ENCODE assay signal across 24 cellular contexts in genomic region chr9:84435902-84436301, GRCh38.
A peak's percentile ranks its signal among the peaks of the same experiment; 100 is the strongest.
DNase-seq lines count a peak whose midpoint lies in the region; ATAC-seq, FAIRE-seq and TF ChIP-seq lines count a peak whose summit lies in the region.
"Had no signal": no experiment of that assay in that cellular context is flagged by ENCODE, and none has a peak within 500 bp of the region (broad histone marks: within the 10 kb centered on the region; RNA-seq: fewer than 3 reads in every experiment).

No MANE protein-coding gene starts in this region.

- intact Hi-C loops in breast epithelium (cut with DNase I; ENCODE audit: low total_unique reads), result no loop called here
- intact Hi-C loops in activated T-helper 2 cell treated with anti-CD3 and anti-CD28 coated beads, Interferon-gamma antibody, Interleukin-2, Interleukin-4, amounts not matched to agents 10 μg/mL and 5 μg/mL and 100 μg/mL, durations not matched to agents 14 hours and 24 hours and 36 hours (cut with micrococcal nuclease), result no loop called here

- TF ChIP-seq EP300 in A549 (IDR thresholded peaks at IDR 0.05), result no peak

- H3K36me3 Mint-ChIP-seq in activated T-helper 2 cell treated with anti-CD3 and anti-CD28 coated beads, Interferon-gamma antibody, Interleukin-2, Interleukin-4, amounts not matched to agents 10 μg/mL and 5 μg/mL and 100 μg/mL, durations not matched to agents 14 hours and 24 hours and 36 hours (ENCODE audit: low read depth), result no peaks in the 10 kb centered on the region
- H3K36me3 Mint-ChIP-seq: activated naive CD8-positive, alpha-beta T cell treated with anti-CD3 and anti-CD28 coated beads for 36 hours; natural killer cell treated with Interleukin-12 subunit alpha and Interleukin-12 subunit beta and Interleukin-15 and Interleukin-18, amount 100 ng/mL, for 72 hours; WTC11 had no signal

- H3K4me1 ChIP-seq in A549 (no peaks in the 10 kb centered on the region), GM23248 (ENCODE audit: insufficient read depth) (no peaks in the 10 kb centered on the region), small intestine (ENCODE audit: control insufficient read depth in 2 of 2, insufficient read depth in 1 of 2, low read depth in 1 of 2, low read length in 1 of 2) (no peaks in the 10 kb centered on the region), breast epithelium (no peaks in the 10 kb centered on the region)
- H3K4me1 ChIP-seq: ascending aorta, BLaER1, foreskin keratinocyte had no signal

- no peak overlapping the region for H3K9ac ChIP-seq in GM23248
- H3K9ac ChIP-seq: BLaER1, SK-N-SH had no signal

- FAIRE-seq in A549 (lab: Jason Lieb, UNC) (no peak), small intestine (lab: Jason Lieb, UNC) (no peak)
- FAIRE-seq: GM12891 had no signal

- no peaks in the 10 kb centered on the region for H3K27me3 Mint-ChIP-seq in activated T-helper 2 cell treated with anti-CD3 and anti-CD28 coated beads, Interferon-gamma antibody, Interleukin-2, Interleukin-4, amounts not matched to agents 10 μg/mL and 5 μg/mL and 100 μg/mL, durations not matched to agents 14 hours and 24 hours and 36 hours (ENCODE audit: low read depth)
- H3K27me3 Mint-ChIP-seq: activated CD4-positive, alpha-beta T cell treated with anti-CD3 and anti-CD28 coated beads, Interleukin-2, amount 10 ng/mL, durations not matched to agents 24 days and 14 days; activated naive CD8-positive, alpha-beta T cell treated with anti-CD3 and anti-CD28 coated beads for 36 hours had no signal

- WGBS in A549 (ENCODE audit: missing lambda C conversion rate), result 5% methylated on average over 6 of the region's 6 CpGs
- 9 to 12% methylated on average over 6 of the region's 6 CpGs for WGBS in GM23248 (ENCODE audit: low coverage in 1 of 2, low lambda C conversion rate in 2 of 2, missing lambda C conversion rate in 2 of 2), 2 experiments
- WGBS in small intestine, 3 donors, result 64 to 75% (median 69%) methylated on average over 6 of the region's 6 CpGs

- no peaks in the 10 kb centered on the region for H3K9me3 ChIP-seq in A549
- no peaks in the 10 kb centered on the region for H3K9me3 ChIP-seq in GM23248 (ENCODE audit: low read depth)
- H3K9me3 ChIP-seq in small intestine (ENCODE audit: control insufficient read depth, low read depth), result no peaks in the 10 kb centered on the region
- no peaks in the 10 kb centered on the region for H3K9me3 ChIP-seq in breast epithelium
- H3K9me3 ChIP-seq: ascending aorta, BLaER1, SK-N-SH had no signal

- no peaks in the 10 kb centered on the region for H3K4me1 Mint-ChIP-seq in activated T-helper 2 cell treated with anti-CD3 and anti-CD28 coated beads, Interferon-gamma antibody, Interleukin-2, Interleukin-4, amounts not matched to agents 10 μg/mL and 5 μg/mL and 100 μg/mL, durations not matched to agents 14 hours and 24 hours and 36 hours (ENCODE audit: low read depth)
- H3K4me1 Mint-ChIP-seq: activated CD4-positive, alpha-beta T cell treated with anti-CD3 and anti-CD28 coated beads, Interleukin-2, amount 10 ng/mL, durations not matched to agents 24 days and 14 days; activated naive CD8-positive, alpha-beta T cell treated with anti-CD3 and anti-CD28 coated beads for 36 hours; central memory CD8-positive, alpha-beta T cell; WTC11 had no signal

- TF ChIP-seq CTCF in A549 (IDR thresholded peaks at IDR 0.05) (no peak), fibroblast of the aortic adventitia (IDR thresholded peaks at IDR 0.05; ENCODE audit: insufficient read depth, low read length) (no peak), breast epithelium (IDR thresholded peaks at IDR 0.05) (no peak)

- no peak for TF ChIP-seq RAD21 in A549 (conservative IDR thresholded peaks at IDR 0.05 in 1 of 2, IDR thresholded peaks at IDR 0.05 in 1 of 2)

- H3K27ac Mint-ChIP-seq in activated T-helper 2 cell treated with anti-CD3 and anti-CD28 coated beads, Interferon-gamma antibody, Interleukin-2, Interleukin-4, amounts not matched to agents 10 μg/mL and 5 μg/mL and 100 μg/mL, durations not matched to agents 14 hours and 24 hours and 36 hours, result no peak overlapping the region
- H3K27ac Mint-ChIP-seq: activated CD4-positive, alpha-beta T cell treated with anti-CD3 and anti-CD28 coated beads, Interleukin-2, amount 10 ng/mL, durations not matched to agents 24 days and 14 days; activated naive CD8-positive, alpha-beta T cell treated with anti-CD3 and anti-CD28 coated beads for 36 hours; natural killer cell treated with Interleukin-12 subunit alpha and Interleukin-12 subunit beta and Interleukin-15 and Interleukin-18, amount 100 ng/mL, for 72 hours; WTC11 had no signal

- H3K9me2 ChIP-seq in GM23248 (ENCODE audit: insufficient read depth), result no peaks in the 10 kb centered on the region
- H3K9me2 ChIP-seq: SK-N-SH had no signal

- H4K20me1 ChIP-seq in GM23248 (ENCODE audit: insufficient read depth), result no peaks in the 10 kb centered on the region
- H4K20me1 ChIP-seq: BLaER1 had no signal

- H2AFZ ChIP-seq in GM23248, result 0 out of 2 replicates have a peak overlapping the region, but pooled peaks have one; percentile 20

- H3K27ac ChIP-seq in A549, result no peak overlapping the region
- H3K27ac ChIP-seq in GM23248, result no peak overlapping the region
- no peak overlapping the region for H3K27ac ChIP-seq in small intestine (ENCODE audit: low read depth in 1 of 2, low read length in 1 of 2)
- H3K27ac ChIP-seq in breast epithelium, result no peak overlapping the region
- H3K27ac ChIP-seq: ascending aorta, BLaER1, foreskin keratinocyte had no signal

- CTCF ChIA-PET in A549 (lab: Yijun Ruan, JAX), result no interaction called here

- H3K4me3 Mint-ChIP-seq in activated T-helper 2 cell treated with anti-CD3 and anti-CD28 coated beads, Interferon-gamma antibody, Interleukin-2, Interleukin-4, amounts not matched to agents 10 μg/mL and 5 μg/mL and 100 μg/mL, durations not matched to agents 14 hours and 24 hours and 36 hours (ENCODE audit: low read depth), result no peak overlapping the region
- H3K4me3 Mint-ChIP-seq: activated CD4-positive, alpha-beta T cell treated with anti-CD3 and anti-CD28 coated beads, Interleukin-2, amount 10 ng/mL, durations not matched to agents 24 days and 14 days; activated naive CD8-positive, alpha-beta T cell treated with anti-CD3 and anti-CD28 coated beads for 36 hours; central memory CD8-positive, alpha-beta T cell; natural killer cell treated with Interleukin-12 subunit alpha and Interleukin-12 subunit beta and Interleukin-15 and Interleukin-18, amount 100 ng/mL, for 72 hours; WTC11 had no signal

- no peaks in the 10 kb centered on the region for H3K9me3 Mint-ChIP-seq in activated T-helper 2 cell treated with anti-CD3 and anti-CD28 coated beads, Interferon-gamma antibody, Interleukin-2, Interleukin-4, amounts not matched to agents 10 μg/mL and 5 μg/mL and 100 μg/mL, durations not matched to agents 14 hours and 24 hours and 36 hours
- H3K9me3 Mint-ChIP-seq: activated CD4-positive, alpha-beta T cell treated with anti-CD3 and anti-CD28 coated beads, Interleukin-2, amount 10 ng/mL, durations not matched to agents 24 days and 14 days; activated naive CD8-positive, alpha-beta T cell treated with anti-CD3 and anti-CD28 coated beads for 36 hours; natural killer cell treated with Interleukin-12 subunit alpha and Interleukin-12 subunit beta and Interleukin-15 and Interleukin-18, amount 100 ng/mL, for 72 hours had no signal

- POLR2A ChIA-PET in A549 (lab: Yijun Ruan, JAX), result no interaction called here

- in situ Hi-C loops in GM23248 (cut with MboI), result no loop called here

- H3K27me3 ChIP-seq in GM23248 (replicated peaks; ENCODE audit: insufficient read depth), result 0 out of 2 replicates have a peak, but pooled peaks cover 2% of the 10 kb centered on the region
- H3K27me3 ChIP-seq in small intestine (ENCODE audit: control insufficient read depth in 2 of 2, insufficient read depth in 2 of 2, low read length in 2 of 2), result no peaks in the 10 kb centered on the region
- H3K27me3 ChIP-seq in breast epithelium, result no peaks in the 10 kb centered on the region
- H3K27me3 ChIP-seq: ascending aorta, BLaER1, foreskin keratinocyte had no signal

- no peak overlapping the region for H3K4me3 ChIP-seq in A549
- no peak overlapping the region for H3K4me3 ChIP-seq in GM23248
- no peak overlapping the region for H3K4me3 ChIP-seq in fibroblast of the aortic adventitia (ENCODE audit: low read depth, low read length)
- no peak overlapping the region for H3K4me3 ChIP-seq in small intestine (ENCODE audit: low read depth in 1 of 2, low read length in 2 of 2)
- no peak overlapping the region for H3K4me3 ChIP-seq in breast epithelium
- H3K4me3 ChIP-seq: ascending aorta, BLaER1 had no signal

- no peak for TF ChIP-seq POLR2A in A549 (IDR thresholded peaks at IDR 0.05; ENCODE audit: low read length)
- TF ChIP-seq POLR2A in breast epithelium (IDR thresholded peaks at IDR 0.05), result no peak

- DNase-seq in A549 (ENCODE audit: low read depth in 1 of 2, low spot score in 1 of 2) (no peak), GM23248 (peak; percentile 2), fibroblast of the aortic adventitia (ENCODE audit: low read depth) (peak; percentile 4), inferior parietal cortex (ENCODE audit: extremely low spot score) (peak; percentile 5), NCI-H2107 (lab: John Stamatoyannopoulos, UW) (no peak), small intestine (no peak), breast epithelium (ENCODE audit: low spot score in 2 of 2) (no peak)
- no peak for DNase-seq in activated T-helper 2 cell treated with anti-CD3 and anti-CD28 coated beads, Interferon-gamma antibody, Interleukin-2, Interleukin-4, amounts not matched to agents 10 μg/mL and 5 μg/mL and 100 μg/mL, durations not matched to agents 14 hours and 24 hours and 36 hours (ENCODE audit: low spot score)
- DNase-seq: activated CD4-positive, alpha-beta T cell treated with anti-CD3 and anti-CD28 coated beads, Interleukin-2, amount 10 ng/mL, durations not matched to agents 24 days and 14 days; activated effector memory CD4-positive, alpha-beta T cell treated with Interleukin-2 at 50 U/mL for 16 hours; activated naive CD8-positive, alpha-beta T cell treated with anti-CD3 and anti-CD28 coated beads for 36 hours; foreskin keratinocyte; kidney glomerular epithelial cell; NCI-H1048; NCI-H2029; SK-N-SH; stimulated activated naive CD4-positive, alpha-beta T cell had no signal

- H3F3A ChIP-seq in GM23248 (ENCODE audit: insufficient read depth), result no peaks in the 10 kb centered on the region

- H3K79me2 ChIP-seq in GM23248 (ENCODE audit: insufficient read depth), result no peaks in the 10 kb centered on the region

- H3K36me3 ChIP-seq in GM23248 (ENCODE audit: low read depth) (no peaks in the 10 kb centered on the region), small intestine (ENCODE audit: control insufficient read depth in 2 of 2, insufficient read depth in 2 of 2, low read length in 2 of 2) (no peaks in the 10 kb centered on the region), breast epithelium (no peaks in the 10 kb centered on the region)
- H3K36me3 ChIP-seq: ascending aorta, BLaER1 had no signal

- no peak for ATAC-seq in A549
- ATAC-seq: esophagus mucosa; foreskin keratinocyte; natural killer cell treated with Interleukin-12 subunit alpha and Interleukin-12 subunit beta and Interleukin-15 and Interleukin-18, amount 100 ng/mL, for 72 hours; WTC11 had no signal

- H3K4me2 ChIP-seq in A549, result no peak overlapping the region
- no peak overlapping the region for H3K4me2 ChIP-seq in GM23248 (ENCODE audit: unreplicated experiment)
- H3K4me2 ChIP-seq: BLaER1, SK-N-SH had no signal

TF ChIP-seq in A549, 52 proteins besides CTCF, POLR2A, EP300 and RAD21 (continues in another document):
- TF ChIP-seq CHD2 (IDR thresholded peaks at IDR 0.05; ENCODE audit: low read length, partially characterized antibody) (no peak), BHLHE40 (IDR thresholded peaks at IDR 0.05; ENCODE audit: low read depth, low read length) (no peak), RARB (CRISPR knock-in tag; IDR thresholded peaks at IDR 0.05) (no peak)

Comparison
In these comparisons a context has a peak if more than half of its experiments do, and no peak if none do; other contexts are left out.
1. DNase-seq: peak in GM23248 (single experiment), fibroblast of the aortic adventitia (single experiment) and inferior parietal cortex (single experiment); none in A549 (0 of 2), NCI-H2107 (single experiment), small intestine (single experiment), breast epithelium (0 of 2) and activated T-helper 2 cell treated with anti-CD3 and anti-CD28 coated beads, Interferon-gamma antibody, Interleukin-2, Interleukin-4, amounts not matched to agents 10 μg/mL and 5 μg/mL and 100 μg/mL, durations not matched to agents 14 hours and 24 hours and 36 hours (single experiment).